22 cellular contexts compared by ENCODE assay signal in genomic region chr18:655445-655844, GRCh38. TPM values are rescaled to one million over a fixed set of nuclear protein-coding genes. Genes with fewer than 3 reads are reported as not detected.
DNase-seq lines count a peak whose midpoint lies in the region; ATAC-seq and TF ChIP-seq lines count a peak whose summit lies in the region.
"Had no signal": no experiment of that assay in that cellular context is flagged by ENCODE, and none has a peak within 500 bp of the region (broad histone marks: within the 10 kb centered on the region; RNA-seq: fewer than 3 reads in every experiment).

No MANE protein-coding gene starts in this region.

- DNase-seq in activated T-cell treated with anti-CD3 and anti-CD28 coated beads, Interleukin-2, amount 50 U/mL, for 24 hours = no peak
- no peak for DNase-seq in activated T-cell treated with anti-CD3 and anti-CD28 coated beads, Interleukin-2, amount 50 U/mL, for 48 hours
- no peak for DNase-seq in activated naive CD8-positive, alpha-beta T cell treated with anti-CD3 and anti-CD28 coated beads, Interleukin-2, amount 10 ng/mL, durations not matched to agents 7 days and 5 days
- DNase-seq in osteocyte (ENCODE audit: extremely low spot score, unreplicated experiment) (no peak), NOMO-1 (lab: John Stamatoyannopoulos, UW; ENCODE audit: unreplicated experiment in 2 of 2) (no peak), hepatocyte (ENCODE audit: low spot score) (no peak), posterior cingulate gyrus (no peak)
- DNase-seq: CD8-positive, alpha-beta T cell; effector CD4-positive, alpha-beta T cell; Kasumi-1; NCI-H510A treated with DMSO at 0.1 percent for 48 hours; retina; SW 1271 had no signal

- peaks cover 55% of the 10 kb centered on the region for H3K27me3 Mint-ChIP-seq in activated T-cell treated with anti-CD3 and anti-CD28 coated beads, Interleukin-2, amount 50 U/mL, for 24 hours
- H3K27me3 Mint-ChIP-seq in activated naive CD8-positive, alpha-beta T cell treated with anti-CD3 and anti-CD28 coated beads, Interleukin-2, amount 10 ng/mL, durations not matched to agents 7 days and 5 days = no peaks in the 10 kb centered on the region
- no peaks in the 10 kb centered on the region for H3K27me3 Mint-ChIP-seq in osteocyte (ENCODE audit: unreplicated experiment)

- H3K9me3 Mint-ChIP-seq in activated T-cell treated with anti-CD3 and anti-CD28 coated beads, Interleukin-2, amount 50 U/mL, for 24 hours = no peaks in the 10 kb centered on the region
- H3K9me3 Mint-ChIP-seq in activated naive CD8-positive, alpha-beta T cell treated with anti-CD3 and anti-CD28 coated beads, Interleukin-2, amount 10 ng/mL, durations not matched to agents 7 days and 5 days = no peaks in the 10 kb centered on the region
- H3K9me3 Mint-ChIP-seq in osteocyte (ENCODE audit: unreplicated experiment) = no peaks in the 10 kb centered on the region
- H3K9me3 Mint-ChIP-seq: CD8-positive, alpha-beta T cell; central memory CD8-positive, alpha-beta T cell had no signal

- H3K27ac Mint-ChIP-seq in activated T-cell treated with anti-CD3 and anti-CD28 coated beads, Interleukin-2, amount 50 U/mL, for 24 hours = no peak overlapping the region
- H3K27ac Mint-ChIP-seq in activated naive CD8-positive, alpha-beta T cell treated with anti-CD3 and anti-CD28 coated beads, Interleukin-2, amount 10 ng/mL, durations not matched to agents 7 days and 5 days = no peak overlapping the region
- no peak overlapping the region for H3K27ac Mint-ChIP-seq in osteocyte (ENCODE audit: unreplicated experiment)
- H3K27ac Mint-ChIP-seq: CD8-positive, alpha-beta T cell had no signal

- no peak overlapping the region for H2AFZ ChIP-seq in hepatocyte

- H3K4me3 ChIP-seq in HUES6 (ENCODE audit: low read depth, low read length) = peak overlapping the region; percentile 13; the same call in 1 of the 2 replicates
- H3K4me3 ChIP-seq in hepatocyte = no peak overlapping the region
- H3K4me3 ChIP-seq: esophagus muscularis mucosa, gastroesophageal sphincter had no signal

- H3K4me1 ChIP-seq in HUES6 (ENCODE audit: control insufficient read depth, insufficient read depth, low read length) (peaks cover 16% of the 10 kb centered on the region; the same call in 1 of the 2 replicates), hepatocyte (ENCODE audit: insufficient read depth) (no peaks in the 10 kb centered on the region)

- H3K79me2 ChIP-seq in hepatocyte = peaks cover 22% of the 10 kb centered on the region

- no peak overlapping the region for H3K4me2 ChIP-seq in hepatocyte

- H3K36me3 ChIP-seq in HUES6 (ENCODE audit: control insufficient read depth, insufficient read depth, low read length) (peaks cover 16% of the 10 kb centered on the region), hepatocyte (replicated peaks; ENCODE audit: insufficient read depth, low read depth) (no peaks in the 10 kb centered on the region)
- H3K36me3 ChIP-seq: esophagus muscularis mucosa, gastroesophageal sphincter had no signal

- H3K9me3 ChIP-seq in HUES6 (ENCODE audit: control insufficient read depth, insufficient read depth, low read depth, low read length) (no peaks in the 10 kb centered on the region), hepatocyte (ENCODE audit: low read depth) (no peaks in the 10 kb centered on the region)
- H3K9me3 ChIP-seq: esophagus muscularis mucosa, gastroesophageal sphincter had no signal

- intact Hi-C loops in posterior cingulate gyrus (cut with DNase I) = loop anchor here (10.0 kb wide), 1 partner anchor 59 kb away; the partner anchor contains the start of gene ENOSF1

- no peak overlapping the region for H3K9ac ChIP-seq in HUES6 (ENCODE audit: low read length)

- POLR2A ChIA-PET in activated naive CD8-positive, alpha-beta T cell treated with anti-CD3 and anti-CD28 coated beads, Interleukin-2, amount 10 ng/mL, durations not matched to agents 7 days and 5 days (lab: Charles Lee) = interaction anchor here (0.7 to 1.0 kb wide), 2 partner anchors 37 to 387 kb away, joined by 3 to 4 read pairs; partner anchors contain the start of gene THOC1

- H3K27ac ChIP-seq in HUES6 (ENCODE audit: low read depth, low read length) (no peak overlapping the region), hepatocyte (no peak overlapping the region)
- H3K27ac ChIP-seq: esophagus muscularis mucosa, gastroesophageal sphincter had no signal

- ATAC-seq in activated naive CD8-positive, alpha-beta T cell treated with anti-CD3 and anti-CD28 coated beads, Interleukin-2, amount 10 ng/mL, durations not matched to agents 7 days and 5 days (ENCODE audit: low read depth) = no peak
- ATAC-seq: CD8-positive, alpha-beta T cell; gastroesophageal sphincter; Right ventricle myocardium inferior had no signal

- no peaks in the 10 kb centered on the region for H4K20me1 ChIP-seq in hepatocyte (ENCODE audit: insufficient read depth, poor library complexity, severe bottlenecking)

- TF ChIP-seq CTCF in osteocyte (IDR thresholded peaks at IDR 0.05) = no peak
- TF ChIP-seq CTCF in hepatocyte (IDR thresholded peaks at IDR 0.05; ENCODE audit: poor library complexity) = no peak

- peaks cover 27% of the 10 kb centered on the region for H3K36me3 Mint-ChIP-seq in activated T-cell treated with anti-CD3 and anti-CD28 coated beads, Interleukin-2, amount 50 U/mL, for 24 hours (ENCODE audit: low read depth)
- peaks cover 29% of the 10 kb centered on the region for H3K36me3 Mint-ChIP-seq in activated naive CD8-positive, alpha-beta T cell treated with anti-CD3 and anti-CD28 coated beads, Interleukin-2, amount 10 ng/mL, durations not matched to agents 7 days and 5 days
- no peaks in the 10 kb centered on the region for H3K36me3 Mint-ChIP-seq in osteocyte (ENCODE audit: unreplicated experiment)
- H3K36me3 Mint-ChIP-seq: CD8-positive, alpha-beta T cell had no signal

- WGBS in hepatocyte (ENCODE audit: low lambda C conversion rate, missing lambda C conversion rate) = 86% methylated on average over 6 of the region's 6 CpGs

- no peaks in the 10 kb centered on the region for H3K9me2 ChIP-seq in hepatocyte (replicated peaks; ENCODE audit: insufficient read depth)

- H3K27me3 ChIP-seq in HUES6 (ENCODE audit: control insufficient read depth, insufficient read depth, low read length) (no peaks in the 10 kb centered on the region), hepatocyte (no peaks in the 10 kb centered on the region)

- H3K4me1 Mint-ChIP-seq in activated T-cell treated with anti-CD3 and anti-CD28 coated beads, Interleukin-2, amount 50 U/mL, for 24 hours (ENCODE audit: low read depth) = peaks cover 24% of the 10 kb centered on the region
- H3K4me1 Mint-ChIP-seq in activated naive CD8-positive, alpha-beta T cell treated with anti-CD3 and anti-CD28 coated beads, Interleukin-2, amount 10 ng/mL, durations not matched to agents 7 days and 5 days = peaks cover 36% of the 10 kb centered on the region
- peaks cover 20% of the 10 kb centered on the region for H3K4me1 Mint-ChIP-seq in osteocyte (ENCODE audit: unreplicated experiment)

- peak overlapping the region; percentile 63 for H3K4me3 Mint-ChIP-seq in activated T-cell treated with anti-CD3 and anti-CD28 coated beads, Interleukin-2, amount 50 U/mL, for 24 hours
- H3K4me3 Mint-ChIP-seq in activated naive CD8-positive, alpha-beta T cell treated with anti-CD3 and anti-CD28 coated beads, Interleukin-2, amount 10 ng/mL, durations not matched to agents 7 days and 5 days = peak overlapping the region; percentile 67
- peak overlapping the region; percentile 27 for H3K4me3 Mint-ChIP-seq in osteocyte (ENCODE audit: unreplicated experiment)
- H3K4me3 Mint-ChIP-seq: central memory CD8-positive, alpha-beta T cell had no signal

RNA-seq across cellular contexts. Expression of gene TYMS, which starts 2.0 kb away (rescaled TPM):
- 100 to 1,000 TPM; 306 to 322 TPM for total RNA-seq in activated naive CD8-positive, alpha-beta T cell treated with anti-CD3 and anti-CD28 coated beads, Interleukin-2, amount 10 ng/mL, durations not matched to agents 7 days and 5 days
- total RNA-seq in osteocyte (31.0 and 35.7 TPM in 2 replicates), hepatocyte (15.1 and 16.9 TPM in 2 replicates)
- polyA plus RNA-seq in hepatocyte = 39.8 and 49.1 TPM in 2 replicates

RNA-seq across cellular contexts. Expression of gene ENOSF1, which starts 57.0 kb away (rescaled TPM):
- total RNA-seq in activated naive CD8-positive, alpha-beta T cell treated with anti-CD3 and anti-CD28 coated beads, Interleukin-2, amount 10 ng/mL, durations not matched to agents 7 days and 5 days = 10 to 100 TPM; 76.0 to 79.5 TPM
- total RNA-seq in osteocyte (22.3 and 25.0 TPM in 2 replicates), hepatocyte (42.5 and 44.5 TPM in 2 replicates)
- 41.0 and 41.6 TPM in 2 replicates for polyA plus RNA-seq in hepatocyte

RNA-seq across cellular contexts. Expression of gene CLUL1, which starts 58.7 kb away (rescaled TPM):
- not detected for total RNA-seq in activated naive CD8-positive, alpha-beta T cell treated with anti-CD3 and anti-CD28 coated beads, Interleukin-2, amount 10 ng/mL, durations not matched to agents 7 days and 5 days
- total RNA-seq in osteocyte (0.52 and 0.62 TPM in 2 replicates), hepatocyte (5.3 and 11.2 TPM in 2 replicates)
- polyA plus RNA-seq in hepatocyte = 1.3 and 3.1 TPM in 2 replicates
- total RNA-seq: activated CD8-positive, alpha-beta memory T cell treated with anti-CD3 and anti-CD28 coated beads for 36 hours; CD8-positive, alpha-beta T cell; Daoy; HT-29; mesenteric fat pad had no signal
